In the genomic region with DNA sequence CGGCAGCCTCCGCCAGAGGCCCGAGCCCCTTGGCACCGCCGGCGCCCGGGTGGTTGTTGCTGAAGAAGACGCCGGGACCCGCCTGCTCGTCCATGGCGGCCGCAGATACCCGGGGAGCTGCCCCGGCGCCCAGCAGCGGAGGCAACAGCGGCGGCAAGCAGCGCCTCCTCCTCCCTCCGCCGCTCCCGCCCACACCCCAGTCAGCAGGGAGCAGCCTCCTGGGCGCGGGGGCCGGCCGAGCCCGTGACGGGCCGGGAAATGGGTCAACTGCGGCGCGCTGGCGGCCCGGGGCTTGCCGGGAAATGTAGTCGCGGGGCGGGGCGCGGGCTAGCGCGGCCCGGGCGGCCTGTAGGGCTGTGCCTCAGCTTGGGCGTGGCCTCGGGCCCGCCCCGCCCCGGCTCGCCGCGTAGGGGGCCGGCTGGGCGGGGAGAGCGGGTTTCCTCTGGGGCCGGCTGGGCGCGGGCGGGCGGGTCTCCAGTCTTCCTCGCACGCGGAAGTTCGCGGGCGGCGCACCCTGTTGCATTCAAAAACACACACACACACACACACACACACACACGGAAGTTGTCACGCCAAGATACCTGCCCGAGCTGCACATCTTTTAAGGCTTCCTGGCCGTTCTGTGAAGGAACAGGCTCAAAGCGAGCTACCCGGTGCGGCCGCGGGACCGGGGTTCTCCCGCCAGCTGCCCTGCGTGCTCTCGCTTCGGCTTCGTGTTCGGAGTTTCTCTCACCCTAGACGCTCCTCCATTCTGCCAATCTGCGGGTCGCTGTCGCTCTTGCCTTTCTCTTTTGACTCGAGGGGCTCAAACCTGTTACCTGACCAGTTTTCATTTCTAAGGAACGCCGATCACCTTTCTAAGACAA, we compare ENCODE assay signal across 1 cellular context.
TF ChIP-seq lines count a peak whose summit lies in the region.

A gene with protein sequence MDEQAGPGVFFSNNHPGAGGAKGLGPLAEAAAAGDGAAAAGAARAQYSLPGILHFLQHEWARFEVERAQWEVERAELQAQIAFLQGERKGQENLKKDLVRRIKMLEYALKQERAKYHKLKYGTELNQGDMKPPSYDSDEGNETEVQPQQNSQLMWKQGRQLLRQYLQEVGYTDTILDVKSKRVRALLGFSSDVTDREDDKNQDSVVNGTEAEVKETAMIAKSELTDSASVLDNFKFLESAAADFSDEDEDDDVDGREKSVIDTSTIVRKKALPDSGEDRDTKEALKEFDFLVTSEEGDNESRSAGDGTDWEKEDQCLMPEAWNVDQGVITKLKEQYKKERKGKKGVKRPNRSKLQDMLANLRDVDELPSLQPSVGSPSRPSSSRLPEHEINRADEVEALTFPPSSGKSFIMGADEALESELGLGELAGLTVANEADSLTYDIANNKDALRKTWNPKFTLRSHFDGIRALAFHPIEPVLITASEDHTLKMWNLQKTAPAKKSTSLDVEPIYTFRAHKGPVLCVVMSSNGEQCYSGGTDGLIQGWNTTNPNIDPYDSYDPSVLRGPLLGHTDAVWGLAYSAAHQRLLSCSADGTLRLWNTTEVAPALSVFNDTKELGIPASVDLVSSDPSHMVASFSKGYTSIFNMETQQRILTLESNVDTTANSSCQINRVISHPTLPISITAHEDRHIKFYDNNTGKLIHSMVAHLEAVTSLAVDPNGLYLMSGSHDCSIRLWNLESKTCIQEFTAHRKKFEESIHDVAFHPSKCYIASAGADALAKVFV (minus strand): TSS at position 167 of the 866 bp plus-strand sequence. CDS start 73 bp downstream, at position 94.

TF ChIP-seq in K562, 482 proteins besides CTCF, POLR2A, EP300 and RAD21 (continued from another document and continues in another):
- TF ChIP-seq, protein P1, sequence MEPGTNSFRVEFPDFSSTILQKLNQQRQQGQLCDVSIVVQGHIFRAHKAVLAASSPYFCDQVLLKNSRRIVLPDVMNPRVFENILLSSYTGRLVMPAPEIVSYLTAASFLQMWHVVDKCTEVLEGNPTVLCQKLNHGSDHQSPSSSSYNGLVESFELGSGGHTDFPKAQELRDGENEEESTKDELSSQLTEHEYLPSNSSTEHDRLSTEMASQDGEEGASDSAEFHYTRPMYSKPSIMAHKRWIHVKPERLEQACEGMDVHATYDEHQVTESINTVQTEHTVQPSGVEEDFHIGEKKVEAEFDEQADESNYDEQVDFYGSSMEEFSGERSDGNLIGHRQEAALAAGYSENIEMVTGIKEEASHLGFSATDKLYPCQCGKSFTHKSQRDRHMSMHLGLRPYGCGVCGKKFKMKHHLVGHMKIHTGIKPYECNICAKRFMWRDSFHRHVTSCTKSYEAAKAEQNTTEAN (CRISPR knock-in tag; IDR thresholded peaks at IDR 0.05): no peak
- TF ChIP-seq CTBP1 (IDR thresholded peaks at IDR 0.05; ENCODE audit: borderline replicate concordance) (peak; percentile 70), NCOA6 (IDR thresholded peaks at IDR 0.05) (no peak), ZNF79 (CRISPR knock-in tag; IDR thresholded peaks at IDR 0.05; ENCODE audit: low read depth) (no peak), SMARCA5 (IDR thresholded peaks at IDR 0.05) (no peak), COPS2 (conservative IDR thresholded peaks at IDR 0.05) (no peak), PTBP1 (IDR thresholded peaks at IDR 0.05; ENCODE audit: low read depth, low read length) (no peak), ZNF165 (CRISPR knock-in tag; IDR thresholded peaks at IDR 0.05; ENCODE audit: borderline replicate concordance) (no peak), RFX1 (IDR thresholded peaks at IDR 0.05) (no peak), DMBX1 (CRISPR knock-in tag; IDR thresholded peaks at IDR 0.05; ENCODE audit: borderline replicate concordance) (peak; percentile 30; the same call in 1 of the 2 replicates), THRAP3 (IDR thresholded peaks at IDR 0.05; ENCODE audit: borderline replicate concordance) (no peak), NFYB (IDR thresholded peaks at IDR 0.05; ENCODE audit: extremely low read depth, insufficient read length) (no peak), NR2C2 (CRISPR knock-in tag; IDR thresholded peaks at IDR 0.05) (no peak; the same call in none of the 2 replicates), NR2C2 (tag; IDR thresholded peaks at IDR 0.05) (peak; percentile 90), NFXL1 (CRISPR knock-in tag; IDR thresholded peaks at IDR 0.05) (0 out of 2 replicates have a peak, but pooled peaks have one; percentile 43), MED1 (CRISPR knock-in tag; IDR thresholded peaks at IDR 0.05; ENCODE audit: borderline replicate concordance) (no peak), ZNF41 (CRISPR knock-in tag; conservative IDR thresholded peaks at IDR 0.05) (no peak; the same call in 1 of the 2 replicates), BRD9 (IDR thresholded peaks at IDR 0.05; ENCODE audit: low read depth, partially characterized antibody) (peak; percentile 82), TFAM (CRISPR knock-in tag; conservative IDR thresholded peaks at IDR 0.05) (no peak), RBM39 (optimal IDR thresholded peaks at IDR 0.05; ENCODE audit: low read depth, low read length) (no peak), FOXJ3 (CRISPR knock-in tag; IDR thresholded peaks at IDR 0.05) (no peak), ZNF668 (CRISPR knock-in tag; IDR thresholded peaks at IDR 0.05) (no peak), MCM7 (IDR thresholded peaks at IDR 0.05) (no peak), ARID1B (IDR thresholded peaks at IDR 0.05) (peak; percentile 70), SRSF1 (IDR thresholded peaks at IDR 0.05; ENCODE audit: low read depth, low read length) (no peak), ZNF507 (tag; conservative IDR thresholded peaks at IDR 0.05) (no peak), RUNX1 (IDR thresholded peaks at IDR 0.05; ENCODE audit: low read depth) (0 out of 2 replicates have a peak, but pooled peaks have one; percentile 41), CBX3 (IDR thresholded peaks at IDR 0.05; ENCODE audit: borderline replicate concordance in 1 of 2, low read length in 2 of 2) (no peak), FUS (optimal IDR thresholded peaks at IDR 0.05; ENCODE audit: low read depth, low read length) (no peak), SRSF9 (IDR thresholded peaks at IDR 0.05; ENCODE audit: borderline replicate concordance, low read depth, low read length) (no peak), CREB1 (IDR thresholded peaks at IDR 0.05) (peak; percentile 87), CREB1 (CRISPR knock-in tag; IDR thresholded peaks at IDR 0.05) (peak; percentile 55; the same call in 1 of the 2 replicates), ZC3H11A (IDR thresholded peaks at IDR 0.05; ENCODE audit: low read depth, low read length) (no peak), PURB (CRISPR knock-in tag; IDR thresholded peaks at IDR 0.05; ENCODE audit: low read depth) (no peak), ZNF436 (CRISPR knock-in tag; IDR thresholded peaks at IDR 0.05) (no peak), PRPF4 (IDR thresholded peaks at IDR 0.05; ENCODE audit: insufficient read depth, low read depth, low read length, poor library complexity, severe bottlenecking) (no peak), TAF15 (IDR thresholded peaks at IDR 0.05; ENCODE audit: low read depth, low read length) (no peak), HNRNPL (IDR thresholded peaks at IDR 0.05; ENCODE audit: low read depth, low read length) (no peak), KLF16 (IDR thresholded peaks at IDR 0.05) (no peak; the same call in 1 of the 2 replicates), HDAC3 (IDR thresholded peaks at IDR 0.05; ENCODE audit: borderline replicate concordance, partially characterized antibody) (no peak), DACH1 (IDR thresholded peaks at IDR 0.05; ENCODE audit: partially characterized antibody) (no peak), MIER1 (IDR thresholded peaks at IDR 0.05; ENCODE audit: low read depth) (peak; percentile 59; the same call in 1 of the 2 replicates), MEF2A (IDR thresholded peaks at IDR 0.05; ENCODE audit: control insufficient read depth, low read depth, low read length) (no peak), GTF2E2 (tag; IDR thresholded peaks at IDR 0.05) (no peak), NCOR1 (IDR thresholded peaks at IDR 0.05) (no peak; the same call in 1 of the 2 replicates), ZNF785 (CRISPR knock-in tag; IDR thresholded peaks at IDR 0.05) (no peak), ZNF830 (CRISPR knock-in tag; IDR thresholded peaks at IDR 0.05) (no peak), ZNF699 (CRISPR knock-in tag; IDR thresholded peaks at IDR 0.05; ENCODE audit: insufficient replicate concordance) (no peak), TAF9B (IDR thresholded peaks at IDR 0.05; ENCODE audit: partially characterized antibody) (peak; percentile 61), ZNF224 (CRISPR knock-in tag; IDR thresholded peaks at IDR 0.05) (no peak), TRIM24 (IDR thresholded peaks at IDR 0.05) (peak in 1 of 2 experiments; percentile 51; a peak in 1 of 4 replicates), CBX5 (IDR thresholded peaks at IDR 0.05; ENCODE audit: borderline replicate concordance, low read depth) (no peak), CC2D1A (IDR thresholded peaks at IDR 0.05) (no peak; the same call in 1 of the 2 replicates), FOSL1 (tag; conservative IDR thresholded peaks at IDR 0.05) (0 out of 2 replicates have a peak, but pooled peaks have one; percentile 41), MCM3 (IDR thresholded peaks at IDR 0.05) (no peak), ILK (tag; IDR thresholded peaks at IDR 0.05; ENCODE audit: borderline replicate concordance, low read depth) (no peak), RNF2 (IDR thresholded peaks at IDR 0.05) (peak; percentile 49; the same call in 1 of the 2 replicates), BHLHE40 (IDR thresholded peaks at IDR 0.05; ENCODE audit: low read length) (peak; percentile 34; the same call in 1 of the 2 replicates), IFI16 (CRISPR knock-in tag; IDR thresholded peaks at IDR 0.05) (no peak)
- TF ChIP-seq, protein P2, sequence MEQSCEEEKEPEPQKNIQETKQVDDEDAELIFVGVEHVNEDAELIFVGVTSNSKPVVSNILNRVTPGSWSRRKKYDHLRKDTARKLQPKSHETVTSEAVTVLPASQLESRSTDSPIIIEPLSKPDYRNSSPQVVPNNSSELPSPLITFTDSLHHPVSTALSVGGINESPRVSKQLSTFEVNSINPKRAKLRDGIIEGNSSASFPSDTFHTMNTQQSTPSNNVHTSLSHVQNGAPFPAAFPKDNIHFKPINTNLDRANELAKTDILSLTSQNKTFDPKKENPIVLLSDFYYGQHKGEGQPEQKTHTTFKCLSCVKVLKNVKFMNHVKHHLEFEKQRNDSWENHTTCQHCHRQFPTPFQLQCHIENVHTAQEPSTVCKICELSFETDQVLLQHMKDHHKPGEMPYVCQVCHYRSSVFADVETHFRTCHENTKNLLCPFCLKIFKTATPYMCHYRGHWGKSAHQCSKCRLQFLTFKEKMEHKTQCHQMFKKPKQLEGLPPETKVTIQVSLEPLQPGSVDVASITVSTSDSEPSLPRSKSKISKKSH (CRISPR knock-in tag; IDR thresholded peaks at IDR 0.05): no peak
- TF ChIP-seq, protein P3, sequence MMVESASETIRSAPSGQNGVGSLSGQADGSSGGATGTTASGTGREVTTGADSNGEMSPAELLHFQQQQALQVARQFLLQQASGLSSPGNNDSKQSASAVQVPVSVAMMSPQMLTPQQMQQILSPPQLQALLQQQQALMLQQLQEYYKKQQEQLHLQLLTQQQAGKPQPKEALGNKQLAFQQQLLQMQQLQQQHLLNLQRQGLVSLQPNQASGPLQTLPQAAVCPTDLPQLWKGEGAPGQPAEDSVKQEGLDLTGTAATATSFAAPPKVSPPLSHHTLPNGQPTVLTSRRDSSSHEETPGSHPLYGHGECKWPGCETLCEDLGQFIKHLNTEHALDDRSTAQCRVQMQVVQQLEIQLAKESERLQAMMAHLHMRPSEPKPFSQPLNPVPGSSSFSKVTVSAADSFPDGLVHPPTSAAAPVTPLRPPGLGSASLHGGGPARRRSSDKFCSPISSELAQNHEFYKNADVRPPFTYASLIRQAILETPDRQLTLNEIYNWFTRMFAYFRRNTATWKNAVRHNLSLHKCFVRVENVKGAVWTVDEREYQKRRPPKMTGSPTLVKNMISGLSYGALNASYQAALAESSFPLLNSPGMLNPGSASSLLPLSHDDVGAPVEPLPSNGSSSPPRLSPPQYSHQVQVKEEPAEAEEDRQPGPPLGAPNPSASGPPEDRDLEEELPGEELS (CRISPR knock-in tag; IDR thresholded peaks at IDR 0.05; ENCODE audit: borderline replicate concordance): peak; percentile 71; the same call in 1 of the 2 replicates
- TF ChIP-seq, protein P4, sequence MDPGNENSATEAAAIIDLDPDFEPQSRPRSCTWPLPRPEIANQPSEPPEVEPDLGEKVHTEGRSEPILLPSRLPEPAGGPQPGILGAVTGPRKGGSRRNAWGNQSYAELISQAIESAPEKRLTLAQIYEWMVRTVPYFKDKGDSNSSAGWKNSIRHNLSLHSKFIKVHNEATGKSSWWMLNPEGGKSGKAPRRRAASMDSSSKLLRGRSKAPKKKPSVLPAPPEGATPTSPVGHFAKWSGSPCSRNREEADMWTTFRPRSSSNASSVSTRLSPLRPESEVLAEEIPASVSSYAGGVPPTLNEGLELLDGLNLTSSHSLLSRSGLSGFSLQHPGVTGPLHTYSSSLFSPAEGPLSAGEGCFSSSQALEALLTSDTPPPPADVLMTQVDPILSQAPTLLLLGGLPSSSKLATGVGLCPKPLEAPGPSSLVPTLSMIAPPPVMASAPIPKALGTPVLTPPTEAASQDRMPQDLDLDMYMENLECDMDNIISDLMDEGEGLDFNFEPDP (CRISPR knock-in tag; IDR thresholded peaks at IDR 0.05): no peak
- TF ChIP-seq, protein P5, sequence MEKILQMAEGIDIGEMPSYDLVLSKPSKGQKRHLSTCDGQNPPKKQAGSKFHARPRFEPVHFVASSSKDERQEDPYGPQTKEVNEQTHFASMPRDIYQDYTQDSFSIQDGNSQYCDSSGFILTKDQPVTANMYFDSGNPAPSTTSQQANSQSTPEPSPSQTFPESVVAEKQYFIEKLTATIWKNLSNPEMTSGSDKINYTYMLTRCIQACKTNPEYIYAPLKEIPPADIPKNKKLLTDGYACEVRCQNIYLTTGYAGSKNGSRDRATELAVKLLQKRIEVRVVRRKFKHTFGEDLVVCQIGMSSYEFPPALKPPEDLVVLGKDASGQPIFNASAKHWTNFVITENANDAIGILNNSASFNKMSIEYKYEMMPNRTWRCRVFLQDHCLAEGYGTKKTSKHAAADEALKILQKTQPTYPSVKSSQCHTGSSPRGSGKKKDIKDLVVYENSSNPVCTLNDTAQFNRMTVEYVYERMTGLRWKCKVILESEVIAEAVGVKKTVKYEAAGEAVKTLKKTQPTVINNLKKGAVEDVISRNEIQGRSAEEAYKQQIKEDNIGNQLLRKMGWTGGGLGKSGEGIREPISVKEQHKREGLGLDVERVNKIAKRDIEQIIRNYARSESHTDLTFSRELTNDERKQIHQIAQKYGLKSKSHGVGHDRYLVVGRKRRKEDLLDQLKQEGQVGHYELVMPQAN (IDR thresholded peaks at IDR 0.05; ENCODE audit: borderline replicate concordance): peak; percentile 75
- TF ChIP-seq, protein P6, sequence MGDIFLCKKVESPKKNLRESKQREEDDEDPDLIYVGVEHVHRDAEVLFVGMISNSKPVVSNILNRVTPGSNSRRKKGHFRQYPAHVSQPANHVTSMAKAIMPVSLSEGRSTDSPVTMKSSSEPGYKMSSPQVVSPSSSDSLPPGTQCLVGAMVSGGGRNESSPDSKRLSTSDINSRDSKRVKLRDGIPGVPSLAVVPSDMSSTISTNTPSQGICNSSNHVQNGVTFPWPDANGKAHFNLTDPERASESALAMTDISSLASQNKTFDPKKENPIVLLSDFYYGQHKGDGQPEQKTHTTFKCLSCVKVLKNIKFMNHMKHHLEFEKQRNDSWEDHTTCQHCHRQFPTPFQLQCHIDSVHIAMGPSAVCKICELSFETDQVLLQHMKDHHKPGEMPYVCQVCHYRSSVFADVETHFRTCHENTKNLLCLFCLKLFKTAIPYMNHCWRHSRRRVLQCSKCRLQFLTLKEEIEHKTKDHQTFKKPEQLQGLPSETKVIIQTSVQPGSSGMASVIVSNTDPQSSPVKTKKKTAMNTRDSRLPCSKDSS (IDR thresholded peaks at IDR 0.05; ENCODE audit: low read depth, partially characterized antibody): no peak
